1 cellular context compared by ENCODE assay signal in the genomic region with DNA sequence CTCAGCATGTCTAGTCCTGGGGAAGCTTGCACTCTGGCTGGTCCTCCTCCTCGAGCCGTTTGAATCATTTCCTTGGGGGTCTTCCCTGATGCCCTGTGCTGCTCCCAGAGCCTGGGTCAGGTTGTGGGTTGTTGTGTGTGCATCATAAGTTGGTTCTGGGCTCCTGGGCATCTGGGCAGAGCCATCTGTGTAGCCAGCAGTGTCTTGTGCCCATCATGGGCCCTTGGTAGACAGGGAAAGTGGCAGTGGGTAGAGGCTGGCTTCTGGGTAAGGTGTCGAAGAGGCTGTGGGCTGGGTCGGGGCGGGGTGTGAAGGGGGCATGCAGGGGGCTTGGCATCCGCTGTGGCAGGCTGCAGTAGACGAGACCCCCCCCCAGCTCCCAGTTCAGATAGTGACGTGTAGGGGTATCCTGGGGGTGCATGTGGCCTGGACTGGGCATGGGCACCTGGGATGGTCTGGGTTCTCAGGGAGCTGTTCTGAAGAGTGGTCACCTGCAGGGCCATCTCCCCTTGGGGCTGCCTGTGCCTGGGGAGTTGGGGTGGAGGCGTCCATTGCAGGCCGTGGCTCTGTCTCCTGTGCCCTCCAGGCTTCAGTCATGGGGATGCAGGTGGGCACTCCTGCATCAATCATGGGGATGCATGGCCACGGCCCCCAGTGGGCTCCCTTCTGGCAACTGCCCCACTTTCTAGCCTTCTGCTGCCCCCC.
TF ChIP-seq lines count a peak whose summit lies in the region.

No MANE protein-coding gene starts in this region.

TF ChIP-seq in HEK293, 187 proteins besides CTCF, POLR2A, EP300 and RAD21 (continued from another document):
- TF ChIP-seq, protein P1, sequence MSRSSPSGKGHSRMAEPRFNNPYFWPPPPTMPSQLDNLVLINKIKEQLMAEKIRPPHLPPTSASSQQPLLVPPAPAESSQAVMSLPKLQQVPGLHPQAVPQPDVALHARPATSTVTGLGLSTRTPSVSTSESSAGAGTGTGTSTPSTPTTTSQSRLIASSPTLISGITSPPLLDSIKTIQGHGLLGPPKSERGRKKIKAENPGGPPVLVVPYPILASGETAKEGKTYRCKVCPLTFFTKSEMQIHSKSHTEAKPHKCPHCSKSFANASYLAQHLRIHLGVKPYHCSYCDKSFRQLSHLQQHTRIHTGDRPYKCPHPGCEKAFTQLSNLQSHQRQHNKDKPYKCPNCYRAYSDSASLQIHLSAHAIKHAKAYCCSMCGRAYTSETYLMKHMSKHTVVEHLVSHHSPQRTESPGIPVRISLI (tag by site-specific recombination; IDR thresholded peaks at IDR 0.05), result no peak
- no peak for TF ChIP-seq ZNF157 (tag by site-specific recombination; IDR thresholded peaks at IDR 0.05)
- TF ChIP-seq, protein P2, sequence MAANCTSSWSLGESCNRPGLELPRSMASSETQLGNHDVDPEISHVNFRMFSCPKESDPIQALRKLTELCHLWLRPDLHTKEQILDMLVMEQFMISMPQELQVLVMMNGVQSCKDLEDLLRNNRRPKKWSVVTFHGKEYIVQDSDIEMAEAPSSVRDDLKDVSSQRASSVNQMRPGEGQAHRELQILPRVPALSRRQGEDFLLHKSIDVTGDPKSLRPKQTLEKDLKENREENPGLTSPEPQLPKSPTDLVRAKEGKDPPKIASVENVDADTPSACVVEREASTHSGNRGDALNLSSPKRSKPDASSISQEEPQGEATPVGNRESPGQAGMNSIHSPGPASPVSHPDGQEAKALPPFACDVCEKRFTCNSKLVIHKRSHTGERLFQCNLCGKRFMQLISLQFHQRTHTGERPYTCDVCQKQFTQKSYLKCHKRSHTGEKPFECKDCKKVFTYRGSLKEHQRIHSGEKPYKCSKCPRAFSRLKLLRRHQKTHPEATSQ (tag by site-specific recombination; IDR thresholded peaks at IDR 0.05), result no peak
